Comparison of ENCODE assay signal across 27 cellular contexts in the genomic region with DNA sequence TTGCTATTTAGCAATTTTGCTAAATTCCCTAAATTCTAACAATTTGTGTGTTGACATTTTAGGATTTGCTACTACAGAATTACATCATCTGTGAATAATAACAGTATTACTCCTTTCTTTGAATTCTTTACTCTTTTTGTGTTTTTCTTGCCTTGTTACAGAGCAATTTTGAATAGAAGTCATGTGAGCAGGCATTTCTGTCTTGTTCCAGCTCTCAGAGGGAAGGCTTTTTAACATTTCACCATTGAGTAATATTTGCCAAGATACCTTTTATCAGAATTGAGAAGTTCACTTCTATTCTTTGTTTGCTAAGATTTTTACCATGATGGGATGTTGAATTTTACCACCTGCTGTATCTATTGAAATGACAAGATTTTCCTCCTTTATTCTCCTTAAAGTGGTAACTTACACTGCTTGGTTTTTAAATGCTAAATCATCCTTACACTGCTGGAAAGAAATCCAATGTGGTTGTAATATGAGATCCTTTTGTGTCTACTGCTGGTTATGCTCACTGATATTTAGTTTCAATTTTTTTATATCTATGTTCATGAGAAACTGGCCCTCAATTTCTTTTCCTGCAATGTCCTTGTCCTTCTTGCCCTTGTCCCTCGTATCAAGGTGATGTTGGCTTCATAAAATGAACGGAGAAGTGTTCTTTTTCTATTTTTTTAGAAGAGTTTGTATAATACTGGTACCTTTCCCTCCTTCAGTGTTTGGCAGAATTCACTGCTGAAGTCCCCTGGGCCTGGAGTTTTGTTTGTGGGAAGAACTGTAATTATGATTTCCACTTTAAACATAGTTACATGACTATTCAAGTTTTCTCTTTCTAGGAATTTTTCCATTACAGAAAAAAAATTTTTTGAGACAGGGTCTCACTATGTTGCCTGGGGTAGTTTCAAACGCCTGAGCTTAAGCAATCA. TPM values are rescaled to one million over a fixed set of nuclear protein-coding genes. Genes with fewer than 3 reads are reported as not detected.
A peak's percentile ranks its signal among the peaks of the same experiment; 100 is the strongest.
DNase-seq lines count a peak whose midpoint lies in the region; ATAC-seq and TF ChIP-seq lines count a peak whose summit lies in the region.
"Had no signal": no experiment of that assay in that cellular context is flagged by ENCODE, and none has a peak within 500 bp of the region (broad histone marks: within the 10 kb centered on the region; RNA-seq: fewer than 3 reads in every experiment).

No MANE protein-coding gene starts in this region.

- POLR2A ChIA-PET in IMR-90 (lab: Charles Lee; ENCODE audit: unreplicated experiment): no interaction called here

- no peak overlapping the region for H3K4ac ChIP-seq in IMR-90 (ENCODE audit: low read depth, low read length)

- H2BK20ac ChIP-seq in IMR-90 (ENCODE audit: low read depth, low read length): no peak overlapping the region

- no peak overlapping the region for H2AK5ac ChIP-seq in IMR-90 (ENCODE audit: low read depth, low read length)

- H3K27ac ChIP-seq in IMR-90 (ENCODE audit: insufficient read depth, low read length) (no peak overlapping the region), heart left ventricle (no peak overlapping the region)
- no peak overlapping the region for H3K27ac ChIP-seq in effector memory CD4-positive, alpha-beta T cell (ENCODE audit: insufficient read depth, low read length, poor library complexity, severe bottlenecking)
- H3K27ac ChIP-seq: body of pancreas, esophagus squamous epithelium, heart right ventricle, parathyroid adenoma, tibial nerve had no signal

- TF ChIP-seq RAD21 in IMR-90 (IDR thresholded peaks at IDR 0.05; ENCODE audit: low read length): no peak

- H4K20me1 ChIP-seq in IMR-90 (ENCODE audit: insufficient read depth, low read length): no peaks in the 10 kb centered on the region

- H3K9ac ChIP-seq in IMR-90 (ENCODE audit: low read depth, low read length): no peak overlapping the region
- H3K9ac ChIP-seq: parathyroid adenoma had no signal

- no peak overlapping the region for H3K18ac ChIP-seq in IMR-90 (ENCODE audit: low read depth, low read length)

- H4K91ac ChIP-seq in IMR-90 (ENCODE audit: insufficient read depth, low read depth, low read length): no peak overlapping the region

- DNase-seq in DMS79 treated with DMSO at 0.1 percent for 48 hours (lab: John Stamatoyannopoulos, UW) (peak; percentile 62), IMR-90 (peak; percentile 57), astrocyte of the hippocampus (ENCODE audit: low read depth, low spot score) (peak; percentile 39), iris pigment epithelial cell (ENCODE audit: low read depth) (peak; percentile 68), heart left ventricle (no peak), NCI-H524 (lab: John Stamatoyannopoulos, UW) (no peak)
- no peak for DNase-seq in effector memory CD4-positive, alpha-beta T cell
- DNase-seq: activated CD4-positive, alpha-beta T cell treated with anti-CD3 and anti-CD28 coated beads for 48 hours; activated naive CD4-positive, alpha-beta T cell treated with anti-CD3 and anti-CD28 coated beads, Interleukin-2, amount 50 U/mL, for 16 hours; body of pancreas; CD8-positive, alpha-beta memory T cell; esophagus squamous epithelium; GF-D8; heart right ventricle; natural killer cell; NCI-H1436; NCI-H446; right cardiac atrium; stimulated activated naive CD8-positive, alpha-beta T cell treated with anti-CD3 and anti-CD28 coated beads, Interleukin-15, amount 100 ng/mL, for 72 hours; T-helper 17 cell had no signal

- H3K4me3 ChIP-seq in IMR-90 (ENCODE audit: insufficient read depth, low read depth, low read length) (no peak overlapping the region), heart left ventricle (no peak overlapping the region)
- no peak overlapping the region for H3K4me3 ChIP-seq in effector memory CD4-positive, alpha-beta T cell (ENCODE audit: insufficient read depth, low read depth, low read length, poor library complexity, severe bottlenecking)
- H3K4me3 ChIP-seq: body of pancreas, esophagus squamous epithelium, heart right ventricle, tibial nerve had no signal

- H3K79me1 ChIP-seq in IMR-90 (ENCODE audit: low read depth in 1 of 2, low read length in 2 of 2): no peaks in the 10 kb centered on the region

- no peak for TF ChIP-seq CTCF in IMR-90 (conservative IDR thresholded peaks at IDR 0.05; ENCODE audit: low read depth, low read length)
- TF ChIP-seq CTCF in heart left ventricle (IDR thresholded peaks at IDR 0.05): no peak

- no peak overlapping the region for H4K8ac ChIP-seq in IMR-90 (ENCODE audit: low read depth in 2 of 2, low read length in 2 of 2)

- peak overlapping the region; percentile 40; the same call in 1 of the 2 replicates for H3K4me2 ChIP-seq in IMR-90 (ENCODE audit: low read depth, low read length)

- no TSS peak for BruUV-seq in IMR-90 (replicated peaks; lab: Mats Ljungman, UMichigan)

- no peaks in the 10 kb centered on the region for H3K9me1 ChIP-seq in IMR-90 (ENCODE audit: insufficient read depth, low read length)

- WGBS in IMR-90 (ENCODE audit: extremely low coverage in 2 of 2, insufficient read length in 1 of 2), 2 experiments: no CpG with 5 or more reads among the region's 3 CpGs
- WGBS in heart left ventricle, 4 donors: 78 to 86% (median 82%) methylated on average over 3 of the region's 3 CpGs

- no peak overlapping the region for H2BK15ac ChIP-seq in IMR-90 (ENCODE audit: low read depth, low read length)

- H3K23ac ChIP-seq in IMR-90 (ENCODE audit: low read depth, low read length): no peak overlapping the region

- H2AK9ac ChIP-seq in IMR-90 (replicated peaks; ENCODE audit: low read depth, low read length, poor library complexity): no peak overlapping the region

- no peak overlapping the region for H3K14ac ChIP-seq in IMR-90 (replicated peaks; ENCODE audit: low read depth, low read length)

- H2BK5ac ChIP-seq in IMR-90 (ENCODE audit: low read depth, low read length, poor library complexity, severe bottlenecking): no peak overlapping the region

- H4K5ac ChIP-seq in IMR-90 (ENCODE audit: low read depth, low read length): no peak overlapping the region

- intact Hi-C loops in IMR-90 (cut with micrococcal nuclease): no loop called here
- intact Hi-C loops in heart left ventricle (cut with DNase I): no loop called here

- dilution Hi-C loops in IMR-90 (cut with HindIII; ENCODE audit: low sequenced_read_pairs, unreplicated experiment): no loop called here

- no peaks in the 10 kb centered on the region; the same call in 1 of the 2 replicates for H3K4me1 ChIP-seq in IMR-90 (ENCODE audit: control insufficient read depth, insufficient read depth, low read length)
- H3K4me1 ChIP-seq in heart left ventricle: no peaks in the 10 kb centered on the region
- no peaks in the 10 kb centered on the region for H3K4me1 ChIP-seq in effector memory CD4-positive, alpha-beta T cell (ENCODE audit: control insufficient read depth, insufficient read depth, low read length, poor library complexity, severe bottlenecking)
- H3K4me1 ChIP-seq: body of pancreas, esophagus squamous epithelium, heart right ventricle had no signal

- no peaks in the 10 kb centered on the region for H3K9me3 ChIP-seq in IMR-90 (ENCODE audit: control insufficient read depth, insufficient read depth, low read length)
- peaks cover 0 to 6% (median 0%) of the 10 kb centered on the region in 12 donors for H3K9me3 ChIP-seq in heart left ventricle
- no peaks in the 10 kb centered on the region for H3K9me3 ChIP-seq in effector memory CD4-positive, alpha-beta T cell (ENCODE audit: control insufficient read depth, low read length)
- H3K9me3 ChIP-seq: body of pancreas, esophagus squamous epithelium, tibial nerve had no signal

- ATAC-seq in IMR-90 (ENCODE audit: low read depth) (peak; percentile 73), HG02852 (IDR thresholded peaks at IDR 0.05; ENCODE audit: unreplicated experiment) (no peak), heart left ventricle (no peak)
- ATAC-seq: body of pancreas; heart right ventricle; natural killer cell; right cardiac atrium; stimulated activated naive CD8-positive, alpha-beta T cell treated with anti-CD3 and anti-CD28 coated beads, Interleukin-15, amount 100 ng/mL, for 72 hours; T-helper 17 cell had no signal

- H3K27me3 ChIP-seq in IMR-90 (ENCODE audit: control insufficient read depth, insufficient read depth, low read length) (no peaks in the 10 kb centered on the region), heart left ventricle (no peaks in the 10 kb centered on the region)
- no peaks in the 10 kb centered on the region for H3K27me3 ChIP-seq in effector memory CD4-positive, alpha-beta T cell (replicated peaks; ENCODE audit: control insufficient read depth, insufficient read depth, low read length, poor library complexity, severe bottlenecking)
- H3K27me3 ChIP-seq: body of pancreas, esophagus squamous epithelium, heart right ventricle, tibial nerve had no signal

- H2AFZ ChIP-seq in IMR-90 (replicated peaks; ENCODE audit: low read length, poor library complexity): no peak overlapping the region
- H2AFZ ChIP-seq: parathyroid adenoma had no signal

- CTCF ChIA-PET in IMR-90 (lab: Yijun Ruan, JAX): no interaction called here

- in situ Hi-C loops in IMR-90 (cut with MboI; ENCODE audit: low sequenced_read_pairs): no loop called here

- H3K36me3 ChIP-seq in IMR-90 (ENCODE audit: control insufficient read depth, insufficient read depth, low read length) (no peaks in the 10 kb centered on the region; the same call in none of the 2 replicates), heart left ventricle (no peaks in the 10 kb centered on the region)
- no peaks in the 10 kb centered on the region for H3K36me3 ChIP-seq in effector memory CD4-positive, alpha-beta T cell (ENCODE audit: control insufficient read depth, insufficient read depth, low read length)
- H3K36me3 ChIP-seq: esophagus squamous epithelium had no signal

- no peak overlapping the region for H3K56ac ChIP-seq in IMR-90 (ENCODE audit: extremely low read depth, insufficient read depth, low read length)

- TF ChIP-seq POLR2A in IMR-90 (IDR thresholded peaks at IDR 0.05; ENCODE audit: low read depth, low read length) (no peak), heart left ventricle (IDR thresholded peaks at IDR 0.05) (no peak)

- no peak overlapping the region for H2BK120ac ChIP-seq in IMR-90 (ENCODE audit: low read depth, low read length)

TF ChIP-seq in IMR-90, 13 proteins besides CTCF, POLR2A, EP300 and RAD21 (continues in another document):
- no peak for TF ChIP-seq SMC3 (IDR thresholded peaks at IDR 0.05; ENCODE audit: low read depth, low read length)
- no peak for TF ChIP-seq RFX5 (IDR thresholded peaks at IDR 0.05; ENCODE audit: low read depth, low read length)
- TF ChIP-seq RCOR1 (IDR thresholded peaks at IDR 0.05; ENCODE audit: insufficient replicate concordance, low read length): no peak
- no peak for TF ChIP-seq BHLHE40 (IDR thresholded peaks at IDR 0.05; ENCODE audit: low read depth, low read length)

RNA-seq across cellular contexts. Expression of gene ATP6V0A4, which starts 50.3 kb away (rescaled TPM):
- total RNA-seq in IMR-90 (2012; rRNA removed) (under 0.01 and 0.18 TPM in 2 replicates), heart left ventricle (not detected)
- polyA plus RNA-seq in IMR-90 (2012; rRNA removed) (0.05 TPM in 1 of 2 replicates, not detected in the other), heart left ventricle (not detected)
- polyA plus RNA-seq in IMR-90 (2012; cell fraction: cytosol; rRNA removed): 0.03 and 0.06 TPM in 2 replicates
- 0.03 and 0.06 TPM in 2 replicates for polyA plus RNA-seq in IMR-90 (2012; cell fraction: nucleus; rRNA removed; ENCODE audit: low replicate concordance)
- total RNA-seq: body of pancreas; CD8-positive, alpha-beta memory T cell; heart right ventricle; mesenteric fat pad; natural killer cell; right cardiac atrium; T-helper 17 cell; tibial nerve had no signal
- polyA plus RNA-seq: CD8-positive, alpha-beta memory T cell; heart right ventricle; IgD-negative memory B cell; right cardiac atrium had no signal

RNA-seq across cellular contexts. Expression of gene TMEM213, which starts 50.5 kb away (rescaled TPM):
- total RNA-seq in IMR-90 (2012; rRNA removed): not detected in 2 replicates
- not detected in 2 replicates for polyA plus RNA-seq in IMR-90 (2012; rRNA removed)
- not detected in 2 replicates for polyA plus RNA-seq in IMR-90 (2012; cell fraction: cytosol; rRNA removed)
- polyA plus RNA-seq in IMR-90 (2012; cell fraction: nucleus; rRNA removed; ENCODE audit: low replicate concordance): not detected in 2 replicates
- not detected for total RNA-seq in heart left ventricle
- not detected for polyA plus RNA-seq in heart left ventricle
- total RNA-seq: body of pancreas; CD8-positive, alpha-beta memory T cell; heart right ventricle; MCF 10A; mesenteric fat pad; natural killer cell; right cardiac atrium; SK-MEL-5; T-helper 17 cell; tibial nerve had no signal
- polyA plus RNA-seq: heart right ventricle, IgD-negative memory B cell, right cardiac atrium had no signal

Comparison
In these comparisons a context has a peak if more than half of its experiments do, and no peak if none do; other contexts are left out.
1. DNase-seq: peak in DMS79 treated with DMSO at 0.1 percent for 48 hours (single experiment), IMR-90 (single experiment), astrocyte of the hippocampus (single experiment) and iris pigment epithelial cell (single experiment); none in heart left ventricle (0 of 5), NCI-H524 (0 of 2) and effector memory CD4-positive, alpha-beta T cell (0 of 3).